In the genomic region with DNA sequence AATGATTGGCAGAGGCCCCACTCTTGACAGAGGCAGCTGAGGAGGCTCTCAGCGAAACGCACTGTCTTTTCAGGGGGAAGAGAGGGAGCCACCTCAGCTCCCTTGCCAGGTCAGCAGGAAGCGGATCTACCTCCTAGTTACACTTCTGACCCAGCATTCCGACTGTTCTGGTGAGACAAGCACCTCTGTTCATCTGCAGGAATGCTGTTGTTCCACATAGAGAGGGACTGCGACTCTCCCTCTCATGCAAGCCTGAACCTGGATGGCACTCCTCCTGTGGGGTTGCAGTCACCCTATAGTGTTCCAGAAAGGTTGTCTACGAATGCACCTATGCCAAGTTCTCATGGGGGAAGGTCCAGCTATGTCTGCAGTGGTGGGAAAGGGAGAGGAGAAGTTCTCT, we compare ENCODE assay signal across 15 cellular contexts.
"Had no signal": no experiment of that assay in that cellular context is flagged by ENCODE, and none has a peak within 500 bp of the region (broad histone marks: within the 10 kb centered on the region; RNA-seq: fewer than 3 reads in every experiment).

No MANE protein-coding gene starts in this region.

- H3K9me3 ChIP-seq: esophagus muscularis mucosa, left ventricle myocardium inferior, mucosa of descending colon, stomach, testis, uterus had no signal

- H3K36me3 ChIP-seq: esophagus muscularis mucosa, left ventricle myocardium inferior, stomach, uterus had no signal

- H3K4me3 ChIP-seq: esophagus muscularis mucosa, left ventricle myocardium inferior, mucosa of descending colon, stomach, testis, uterus had no signal

- H3K27ac Mint-ChIP-seq: activated T-helper 17 cell treated with anti-CD3 and anti-CD28 coated beads, Interleukin-2, amount 50 U/mL, for 72 hours; memory B cell had no signal

- DNase-seq: activated CD4-positive, alpha-beta T cell treated with anti-CD3 and anti-CD28 coated beads, Interleukin-2, amount 50 U/mL, for 1 hour; activated naive CD4-positive, alpha-beta T cell treated with Interleukin-2 at 50 U/mL for 16 hours; activated T-cell treated with anti-CD3 and anti-CD28 coated beads for 4 hours; hippocampal formation; left ventricle myocardium inferior; mucosa of descending colon; naive thymus-derived CD8-positive, alpha-beta T cell; right cardiac atrium; stomach; uterus had no signal

- H3K4me1 ChIP-seq: testis, uterus had no signal

- H3K27ac ChIP-seq: esophagus muscularis mucosa, left ventricle myocardium inferior, stomach, testis, uterus had no signal

- H3K9me3 Mint-ChIP-seq: memory B cell had no signal

- H3K27me3 Mint-ChIP-seq: activated T-helper 17 cell treated with anti-CD3 and anti-CD28 coated beads, Interleukin-2, amount 50 U/mL, for 72 hours; naive thymus-derived CD8-positive, alpha-beta T cell had no signal

- H3K4me3 Mint-ChIP-seq: activated T-helper 17 cell treated with anti-CD3 and anti-CD28 coated beads, Interleukin-2, amount 50 U/mL, for 72 hours; memory B cell had no signal

- H3K36me3 Mint-ChIP-seq: memory B cell had no signal

- H3K4me1 Mint-ChIP-seq: memory B cell had no signal

- H3K27me3 ChIP-seq: esophagus muscularis mucosa, stomach, testis, uterus had no signal

- ATAC-seq: activated CD4-positive, CD25-positive, alpha-beta regulatory T cell treated with anti-CD3 and anti-CD28 coated beads, Interleukin-2, amount 50 U/mL, for 24 hours; activated T-helper 17 cell treated with anti-CD3 and anti-CD28 coated beads, Interleukin-2, amount 50 U/mL, for 72 hours; naive thymus-derived CD8-positive, alpha-beta T cell had no signal
